ENCODE assay signal across 6 cellular contexts in genomic region chr5:169460896-169461295, GRCh38.
"Had no signal": no experiment of that assay in that cellular context is flagged by ENCODE, and none has a peak within 500 bp of the region (broad histone marks: within the 10 kb centered on the region; RNA-seq: fewer than 3 reads in every experiment).

No MANE protein-coding gene starts in this region.

- H3K4me3 ChIP-seq: GM23248, HAP-1, K562 had no signal

- H3K27ac ChIP-seq: GM23248 had no signal

- DNase-seq: GM23248, GOT3, H7, IMR-90 had no signal

- H2AFZ ChIP-seq: GM23248 had no signal

- H3K36me3 ChIP-seq: HAP-1 had no signal

- H3K9me3 ChIP-seq: HAP-1 had no signal

- H3K9ac ChIP-seq: GM23248 had no signal
